ENCODE assay signal across 9 cellular contexts in the genomic region with DNA sequence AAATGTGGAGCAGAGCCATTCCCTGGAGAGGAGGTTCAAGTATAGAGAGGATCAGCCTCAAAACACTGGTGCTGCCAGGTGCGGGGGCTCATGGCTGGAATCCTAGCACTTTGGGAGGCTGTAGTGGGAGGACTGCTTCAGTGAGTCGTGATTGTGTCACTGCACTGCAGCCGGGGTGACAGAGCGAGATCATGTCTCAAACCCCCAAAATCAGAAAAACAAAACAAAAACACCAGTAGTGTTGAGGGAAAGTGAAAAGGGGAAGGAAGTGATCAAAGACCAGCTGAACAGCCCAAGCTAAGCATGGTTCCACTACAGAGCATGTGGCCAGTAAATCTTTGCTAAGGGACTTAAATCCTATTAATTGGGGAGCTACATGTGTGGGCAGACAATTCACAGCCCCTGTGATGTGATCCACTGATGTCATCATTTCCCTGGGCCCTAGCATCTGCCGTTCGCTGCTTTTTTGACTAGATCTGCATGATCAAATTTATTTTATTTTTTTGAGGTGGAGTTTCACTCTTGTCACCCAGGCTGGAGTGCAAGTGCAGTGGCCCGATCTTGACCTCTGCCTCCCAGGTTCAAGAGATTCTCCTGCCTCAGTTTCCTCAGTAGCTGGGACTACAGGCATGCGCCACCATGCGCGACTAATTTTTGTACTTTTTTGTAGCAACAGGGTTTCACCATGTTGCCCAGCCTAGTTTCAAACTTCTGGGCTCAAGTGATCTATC.
DNase-seq lines count a peak whose midpoint lies in the region; ATAC-seq and FAIRE-seq lines count a peak whose summit lies in the region.
"Had no signal": no experiment of that assay in that cellular context is flagged by ENCODE, and none has a peak within 500 bp of the region (broad histone marks: within the 10 kb centered on the region; RNA-seq: fewer than 3 reads in every experiment).

No MANE protein-coding gene starts in this region.

- peak; percentile 20 for ATAC-seq in HG02678 (IDR thresholded peaks at IDR 0.05; ENCODE audit: unreplicated experiment)

- DNase-seq in GM18507 (ENCODE audit: extremely low spot score, insufficient read length, low read depth) (peak; percentile 17), RPMI8226 (peak; percentile 36), kidney tubule cell (ENCODE audit: low spot score) (peak; percentile 13), AG20443 (ENCODE audit: low spot score) (no peak), NCI-H345 (lab: John Stamatoyannopoulos, UW) (no peak), activated gamma-delta T cell (lab: John Stamatoyannopoulos, UW) (no peak), KG1 (lab: John Stamatoyannopoulos, UW) (no peak)
- DNase-seq: kidney glomerular epithelial cell had no signal

- FAIRE-seq in GM18507 (lab: Jason Lieb, UNC): peak; percentile 94

Comparison
In these comparisons a context has a peak if more than half of its experiments do, and no peak if none do; other contexts are left out.
1. DNase-seq: peak in GM18507 (single experiment), RPMI8226 (single experiment) and kidney tubule cell (single experiment); none in AG20443 (single experiment), NCI-H345 (single experiment), activated gamma-delta T cell (single experiment) and KG1 (single experiment).